Comparison of ENCODE assay signal across 10 cellular contexts in genomic region chr1:201383647-201384405, GRCh38. TPM values are rescaled to one million over a fixed set of nuclear protein-coding genes. Genes with fewer than 3 reads are reported as not detected.
A peak's percentile ranks its signal among the peaks of the same experiment; 100 is the strongest.
DNase-seq lines count a peak whose midpoint lies in the region; ATAC-seq and TF ChIP-seq lines count a peak whose summit lies in the region.
"Had no signal": no experiment of that assay in that cellular context is flagged by ENCODE, and none has a peak within 500 bp of the region (broad histone marks: within the 10 kb centered on the region; RNA-seq: fewer than 3 reads in every experiment).

No MANE protein-coding gene starts in this region.

- H3K36me3 ChIP-seq in ACC112 (ENCODE audit: insufficient read depth, low read length), result no peaks in the 10 kb centered on the region

- no peaks in the 10 kb centered on the region for H3K4me1 Mint-ChIP-seq in activated T-cell treated with anti-CD3 and anti-CD28 coated beads, Interleukin-2, amount 50 U/mL, for 4 hours (ENCODE audit: low read depth)

- DNase-seq in HPDE6-E6E7 (ENCODE audit: extremely low spot score) (peak; percentile 54), RWPE1 (ENCODE audit: low spot score) (peak; percentile 76), left ventricle myocardium superior (no peak), ureter (ENCODE audit: low spot score) (no peak), posterior vena cava (ENCODE audit: low spot score) (no peak), T-helper 9 cell (no peak)
- DNase-seq in activated T-cell treated with anti-CD3 and anti-CD28 coated beads, Interleukin-2, amount 50 U/mL, for 4 hours, result no peak
- DNase-seq: Caco-2; effector memory CD8-positive, alpha-beta T cell had no signal

- 0 out of 2 replicates have a peak overlapping the region, but pooled peaks have one; percentile 11 for H3K4me3 ChIP-seq in ACC112 (ENCODE audit: low read depth, low read length)

- no peaks in the 10 kb centered on the region for H3K9me3 Mint-ChIP-seq in activated T-cell treated with anti-CD3 and anti-CD28 coated beads, Interleukin-2, amount 50 U/mL, for 4 hours
- H3K9me3 Mint-ChIP-seq: effector memory CD8-positive, alpha-beta T cell had no signal

- CTCF ChIA-PET in RWPE1 (lab: Yijun Ruan, JAX), result interaction anchor here (0.9 to 3.2 kb wide), 3 partner anchors 8 to 129 kb away, joined by 3 to 22 read pairs (median 4); no protein-coding TSS in a partner anchor

- H3K79me2 ChIP-seq in ACC112 (ENCODE audit: control insufficient read depth, insufficient read depth, low read length, unreplicated experiment), result no peaks in the 10 kb centered on the region

- no peak overlapping the region for H3K4me3 Mint-ChIP-seq in activated T-cell treated with anti-CD3 and anti-CD28 coated beads, Interleukin-2, amount 50 U/mL, for 4 hours
- H3K4me3 Mint-ChIP-seq: effector memory CD8-positive, alpha-beta T cell had no signal

- H3K4me1 ChIP-seq in ACC112 (ENCODE audit: control insufficient read depth, insufficient read depth, low read length, unreplicated experiment), result peaks cover 17% of the 10 kb centered on the region
- H3K4me1 ChIP-seq: Caco-2 had no signal

- TF ChIP-seq CTCF in RWPE1 (conservative IDR thresholded peaks at IDR 0.05; ENCODE audit: low read depth), result no peak

- ATAC-seq in left ventricle myocardium superior, result peak; percentile 30
- ATAC-seq in activated T-cell treated with anti-CD3 and anti-CD28 coated beads, Interleukin-2, amount 50 U/mL, for 4 hours, result no peak
- ATAC-seq: effector memory CD8-positive, alpha-beta T cell had no signal

- peaks cover 25% of the 10 kb centered on the region for H3K27me3 Mint-ChIP-seq in activated T-cell treated with anti-CD3 and anti-CD28 coated beads, Interleukin-2, amount 50 U/mL, for 4 hours (ENCODE audit: low read depth)

- intact Hi-C loops in left ventricle myocardium superior (cut with micrococcal nuclease), result no loop called here
- intact Hi-C loops in posterior vena cava (cut with DNase I), result no loop called here

- no peak overlapping the region for H2AFZ ChIP-seq in ACC112 (ENCODE audit: low read length, unreplicated experiment)

- POLR2A ChIA-PET in RWPE1 (lab: Yijun Ruan, JAX; ENCODE audit: low non-redundant PET), result interaction anchor here (1.0 to 1.5 kb wide), 3 partner anchors 12 to 25 kb away, joined by 3 to 5 read pairs (median 4); no protein-coding TSS in a partner anchor

- H3K36me3 Mint-ChIP-seq in activated T-cell treated with anti-CD3 and anti-CD28 coated beads, Interleukin-2, amount 50 U/mL, for 4 hours (ENCODE audit: insufficient read depth), result no peaks in the 10 kb centered on the region

- peak overlapping the region; percentile 41 for H3K27ac ChIP-seq in ACC112 (ENCODE audit: low read depth, low read length)
- H3K27ac ChIP-seq in RWPE1, result peak overlapping the region; percentile 71

- H3K27me3 ChIP-seq in ACC112 (ENCODE audit: insufficient read depth, low read length), result no peaks in the 10 kb centered on the region

RNA-seq across cellular contexts. Expression of gene TNNT2, which starts 6.3 kb away (rescaled TPM):
- total RNA-seq in left ventricle myocardium superior (10,350 TPM), ureter (1.4 TPM), posterior vena cava (not detected)
- not detected for total RNA-seq in activated T-cell treated with anti-CD3 and anti-CD28 coated beads, Interleukin-2, amount 50 U/mL, for 4 hours

RNA-seq across cellular contexts. Expression of gene LAD1, which starts 15.3 kb away (rescaled TPM):
- total RNA-seq in left ventricle myocardium superior (2.2 TPM), ureter (186 TPM), posterior vena cava (under 1 TPM in 1 of 2 donors, not detected in 1; 0.29 TPM)
- under 1 TPM; 0.10 to 0.49 (median 0.21) TPM for total RNA-seq in activated T-cell treated with anti-CD3 and anti-CD28 coated beads, Interleukin-2, amount 50 U/mL, for 4 hours

RNA-seq across cellular contexts. Expression of gene TNNI1, which starts 37.7 kb away (rescaled TPM):
- total RNA-seq in left ventricle myocardium superior (1.1 TPM), ureter (0.23 TPM), posterior vena cava (not detected)
- total RNA-seq in activated T-cell treated with anti-CD3 and anti-CD28 coated beads, Interleukin-2, amount 50 U/mL, for 4 hours, result not detected
- total RNA-seq: Caco-2 had no signal

Comparison
In these comparisons a context has a peak if more than half of its experiments do, and no peak if none do; other contexts are left out.
1. DNase-seq: peak in HPDE6-E6E7 (single experiment) and RWPE1 (single experiment); none in left ventricle myocardium superior (single experiment), activated T-cell treated with anti-CD3 and anti-CD28 coated beads, Interleukin-2, amount 50 U/mL, for 4 hours (single experiment), ureter (single experiment), posterior vena cava (single experiment) and T-helper 9 cell (single experiment).
2. RNA of gene TNNT2, which starts 6.3 kb away (total RNA-seq): 10,350 TPM in left ventricle myocardium superior (single experiment); 1.4 TPM in ureter (single experiment), not detected in posterior vena cava and not detected in activated T-cell treated with anti-CD3 and anti-CD28 coated beads, Interleukin-2, amount 50 U/mL, for 4 hours; every median in the first group is over 1,000 times any median in the second.
3. RNA of gene LAD1, which starts 15.3 kb away (total RNA-seq): 186 TPM in ureter (single experiment); 2.2 TPM in left ventricle myocardium superior (single experiment), 0.29 TPM in posterior vena cava and 0.10 to 0.49 TPM in activated T-cell treated with anti-CD3 and anti-CD28 coated beads, Interleukin-2, amount 50 U/mL, for 4 hours; every median in the first group is over 10 times any median in the second.